ENCODE assay signal across 23 cellular contexts in genomic region chrX:47221756-47222155, GRCh38. TPM values are rescaled to one million over a fixed set of nuclear protein-coding genes. Genes with fewer than 3 reads are reported as not detected.
A peak's percentile ranks its signal among the peaks of the same experiment; 100 is the strongest.
DNase-seq lines count a peak whose midpoint lies in the region; ATAC-seq and TF ChIP-seq lines count a peak whose summit lies in the region.
"Had no signal": no experiment of that assay in that cellular context is flagged by ENCODE, and none has a peak within 500 bp of the region (broad histone marks: within the 10 kb centered on the region; RNA-seq: fewer than 3 reads in every experiment).

No MANE protein-coding gene starts in this region.

- no peak overlapping the region for H3K4me3 Mint-ChIP-seq in activated CD4-positive, alpha-beta T cell treated with anti-CD3 and anti-CD28 coated beads, Interleukin-2, amount 10 ng/mL, durations not matched to agents 7 days and 5 days
- H3K4me3 Mint-ChIP-seq in CD8-positive, alpha-beta T cell = no peak overlapping the region
- H3K4me3 Mint-ChIP-seq: activated naive CD8-positive, alpha-beta T cell treated with anti-CD3 and anti-CD28 coated beads for 36 hours; WTC11 had no signal

- H4K8ac ChIP-seq in mesendoderm (ENCODE audit: low read depth, low read length) = no peak overlapping the region

- H3K27me3 Mint-ChIP-seq in activated CD4-positive, alpha-beta T cell treated with anti-CD3 and anti-CD28 coated beads, Interleukin-2, amount 10 ng/mL, durations not matched to agents 7 days and 5 days = no peaks in the 10 kb centered on the region
- no peaks in the 10 kb centered on the region for H3K27me3 Mint-ChIP-seq in CD8-positive, alpha-beta T cell (ENCODE audit: low read depth)
- H3K27me3 Mint-ChIP-seq: activated naive CD8-positive, alpha-beta T cell treated with anti-CD3 and anti-CD28 coated beads for 36 hours had no signal

- no peaks in the 10 kb centered on the region for H3K27me3 ChIP-seq in CD8-positive, alpha-beta T cell (ENCODE audit: insufficient read depth, low read length)
- H3K27me3 ChIP-seq in neutrophil (no peaks in the 10 kb centered on the region), mesendoderm (ENCODE audit: insufficient read depth, low read length, poor library complexity) (no peaks in the 10 kb centered on the region)
- H3K27me3 ChIP-seq: ascending aorta had no signal

- H2BK15ac ChIP-seq in mesendoderm (replicated peaks; ENCODE audit: low read depth) = no peak overlapping the region

- H3K27ac ChIP-seq in CD8-positive, alpha-beta T cell (ENCODE audit: low read depth, low read length) = no peak overlapping the region
- H3K27ac ChIP-seq in neutrophil = peak overlapping the region; percentile 33
- no peak overlapping the region for H3K27ac ChIP-seq in mesendoderm (ENCODE audit: low read depth, low read length)
- H3K27ac ChIP-seq: ascending aorta, SK-N-MC had no signal

- WGBS in mesendoderm (ENCODE audit: extremely low coverage, insufficient coverage, low lambda C conversion rate) = no CpG with 5 or more reads among the region's 4 CpGs

- peaks cover 33% of the 10 kb centered on the region for H3K79me2 ChIP-seq in mesendoderm (ENCODE audit: control insufficient read depth, insufficient read depth, low read length)

- no peak overlapping the region for H2BK5ac ChIP-seq in mesendoderm (ENCODE audit: low read length)

- peaks cover 38% of the 10 kb centered on the region for H3K36me3 Mint-ChIP-seq in activated CD4-positive, alpha-beta T cell treated with anti-CD3 and anti-CD28 coated beads, Interleukin-2, amount 10 ng/mL, durations not matched to agents 7 days and 5 days (ENCODE audit: low read depth)
- peaks cover 54% of the 10 kb centered on the region for H3K36me3 Mint-ChIP-seq in CD8-positive, alpha-beta T cell

- no peak overlapping the region for H3K23ac ChIP-seq in mesendoderm (ENCODE audit: low read length)

- no peak overlapping the region for H3K4ac ChIP-seq in mesendoderm (ENCODE audit: low read depth, low read length)

- H3K4me1 Mint-ChIP-seq in activated CD4-positive, alpha-beta T cell treated with anti-CD3 and anti-CD28 coated beads, Interleukin-2, amount 10 ng/mL, durations not matched to agents 7 days and 5 days = peaks cover 36% of the 10 kb centered on the region
- H3K4me1 Mint-ChIP-seq in CD8-positive, alpha-beta T cell (ENCODE audit: low read depth) = peaks cover 30% of the 10 kb centered on the region

- H3K4me2 ChIP-seq in mesendoderm (ENCODE audit: low read length) = no peak overlapping the region

- H3K4me1 ChIP-seq in CD8-positive, alpha-beta T cell (ENCODE audit: insufficient read depth, low read length) = peaks cover 24% of the 10 kb centered on the region
- peaks cover 21 to 32% of the 10 kb centered on the region in 2 experiments for H3K4me1 ChIP-seq in neutrophil (ENCODE audit: control insufficient read depth in 1 of 2, insufficient read depth in 1 of 2, low read depth in 1 of 2, low read length in 1 of 2)
- H3K4me1 ChIP-seq in mesendoderm (ENCODE audit: control insufficient read depth, low read depth, low read length) = peaks cover 1% of the 10 kb centered on the region

- CTCF ChIA-PET in activated CD4-positive, alpha-beta T cell treated with anti-CD3 and anti-CD28 coated beads, Interleukin-2, amount 10 ng/mL, durations not matched to agents 7 days and 5 days (lab: Charles Lee) = no interaction called here
- CTCF ChIA-PET in CD8-positive, alpha-beta T cell (lab: Charles Lee) = no interaction called here

- no peaks in the 10 kb centered on the region for H3K9me3 Mint-ChIP-seq in activated CD4-positive, alpha-beta T cell treated with anti-CD3 and anti-CD28 coated beads, Interleukin-2, amount 10 ng/mL, durations not matched to agents 7 days and 5 days
- H3K9me3 Mint-ChIP-seq in CD8-positive, alpha-beta T cell = no peaks in the 10 kb centered on the region
- H3K9me3 Mint-ChIP-seq: activated naive CD8-positive, alpha-beta T cell treated with anti-CD3 and anti-CD28 coated beads for 36 hours; WTC11 had no signal

- H3K4me3 ChIP-seq in CD8-positive, alpha-beta T cell (ENCODE audit: low read depth, low read length) = no peak overlapping the region
- H3K4me3 ChIP-seq in neutrophil (ENCODE audit: low read depth in 1 of 2, low read length in 1 of 2) = no peak overlapping the region
- H3K4me3 ChIP-seq in mesendoderm (ENCODE audit: low read length) = no peak overlapping the region
- H3K4me3 ChIP-seq: ascending aorta, mucosa of descending colon, SK-N-MC had no signal

- no peak overlapping the region for H3K18ac ChIP-seq in mesendoderm (ENCODE audit: low read length)

- peaks cover 21% of the 10 kb centered on the region for H3K36me3 ChIP-seq in CD8-positive, alpha-beta T cell (ENCODE audit: insufficient read depth, low read length)
- H3K36me3 ChIP-seq in neutrophil (peaks cover 36% of the 10 kb centered on the region), mesendoderm (ENCODE audit: control insufficient read depth, insufficient read depth, low read length) (no peaks in the 10 kb centered on the region)

- no peak for TF ChIP-seq CTCF in CD8-positive, alpha-beta T cell (IDR thresholded peaks at IDR 0.05)
- no peak for TF ChIP-seq CTCF in neutrophil (IDR thresholded peaks at IDR 0.05)

- peaks cover 2% of the 10 kb centered on the region for H3K79me1 ChIP-seq in mesendoderm (ENCODE audit: low read length)

- H2AK5ac ChIP-seq in mesendoderm (ENCODE audit: low read length) = no peak overlapping the region

- no peak for DNase-seq in activated CD4-positive, alpha-beta T cell treated with anti-CD3 and anti-CD28 coated beads, Interleukin-2, amount 10 ng/mL, durations not matched to agents 7 days and 5 days
- no peak for DNase-seq in activated CD4-positive, alpha-beta T cell treated with anti-CD3 and anti-CD28 coated beads for 1 hour
- no peak for DNase-seq in CD8-positive, alpha-beta T cell
- peak; percentile 47 for DNase-seq in cerebellum (ENCODE audit: low spot score)
- no peak for DNase-seq in mesendoderm
- DNase-seq in HCEC 1CT = no peak
- no peak for DNase-seq in DMS53 treated with DMSO at 0.1 percent for 48 hours (lab: John Stamatoyannopoulos, UW; ENCODE audit: unreplicated experiment)
- DNase-seq: activated naive CD8-positive, alpha-beta T cell treated with anti-CD3 and anti-CD28 coated beads for 36 hours; AML-193; central memory CD4-positive, alpha-beta T cell; COR-L47; H7; Kasumi-1; mucosa of descending colon; NCI-H187 treated with DMSO at 0.1 percent for 48 hours; NCI-H748 treated with DMSO at 0.1 percent for 48 hours; small intestine; stimulated activated CD4-positive, alpha-beta T cell treated with anti-CD3 and anti-CD28 coated beads, Interleukin-2, amount 100 ng/mL, for 24 hours; T1000 had no signal

- no peak overlapping the region for H3K56ac ChIP-seq in mesendoderm (ENCODE audit: low read length)

- no peak overlapping the region for H4K5ac ChIP-seq in mesendoderm (ENCODE audit: low read length)

- H3K9me3 ChIP-seq in CD8-positive, alpha-beta T cell (ENCODE audit: low read length) = no peaks in the 10 kb centered on the region
- no peaks in the 10 kb centered on the region for H3K9me3 ChIP-seq in neutrophil
- H3K9me3 ChIP-seq: ascending aorta, mucosa of descending colon had no signal

- intact Hi-C loops in CD8-positive, alpha-beta T cell (cut with DNase I, micrococcal nuclease) = no loop called here

- H2BK120ac ChIP-seq in mesendoderm (ENCODE audit: low read depth, low read length) = no peak overlapping the region

- H3K9ac ChIP-seq in mesendoderm (ENCODE audit: low read length) = no peak overlapping the region

- POLR2A ChIA-PET in activated CD4-positive, alpha-beta T cell treated with anti-CD3 and anti-CD28 coated beads, Interleukin-2, amount 10 ng/mL, durations not matched to agents 7 days and 5 days (lab: Charles Lee) = interaction anchor here (0.5 to 0.6 kb wide), 2 partner anchors 33 to 1293 kb away, joined by 3 to 5 read pairs; no protein-coding TSS in a partner anchor
- POLR2A ChIA-PET in CD8-positive, alpha-beta T cell (lab: Charles Lee) = interaction anchor here (2.0 kb wide), 1 partner anchor 11 kb away, joined by 8 read pairs; the partner anchor contains the start of gene USP11

- ATAC-seq in CD8-positive, alpha-beta T cell = no peak
- ATAC-seq: mucosa of descending colon, WTC11 had no signal

- H3K27ac Mint-ChIP-seq in activated CD4-positive, alpha-beta T cell treated with anti-CD3 and anti-CD28 coated beads, Interleukin-2, amount 10 ng/mL, durations not matched to agents 7 days and 5 days = peak overlapping the region; percentile 31
- peak overlapping the region; percentile 22 for H3K27ac Mint-ChIP-seq in CD8-positive, alpha-beta T cell
- H3K27ac Mint-ChIP-seq: activated naive CD8-positive, alpha-beta T cell treated with anti-CD3 and anti-CD28 coated beads for 36 hours; WTC11 had no signal

RNA-seq across cellular contexts. Expression of gene CDK16, which starts 3.3 kb away (rescaled TPM):
- total RNA-seq in activated CD4-positive, alpha-beta T cell treated with anti-CD3 and anti-CD28 coated beads, Interleukin-2, amount 10 ng/mL, durations not matched to agents 7 days and 5 days = 10 to 100 TPM; 61.6 to 64.2 TPM
- 100 to 1,000 TPM; 157 to 161 TPM for total RNA-seq in CD8-positive, alpha-beta T cell
- 57.0 TPM for total RNA-seq in cerebellum
- polyA plus RNA-seq in mesendoderm (2013, experiment 1 of 2) = 69.4 TPM
- 72.7 TPM for polyA plus RNA-seq in mesendoderm (2013, experiment 2 of 2)

RNA-seq across cellular contexts. Expression of gene USP11, which starts 11.1 kb away (rescaled TPM):
- total RNA-seq in activated CD4-positive, alpha-beta T cell treated with anti-CD3 and anti-CD28 coated beads, Interleukin-2, amount 10 ng/mL, durations not matched to agents 7 days and 5 days = 10 to 100 TPM; 26.0 to 28.2 TPM
- total RNA-seq in CD8-positive, alpha-beta T cell = 100 to 1,000 TPM; 147 to 161 TPM
- 81.1 TPM for total RNA-seq in cerebellum
- polyA plus RNA-seq in mesendoderm (2013, experiment 1 of 2) = 40.0 TPM
- 39.8 TPM for polyA plus RNA-seq in mesendoderm (2013, experiment 2 of 2)

RNA-seq across cellular contexts. Expression of gene UBA1, which starts 28.1 kb away (rescaled TPM):
- 100 to 1,000 TPM; 162 to 177 TPM for total RNA-seq in activated CD4-positive, alpha-beta T cell treated with anti-CD3 and anti-CD28 coated beads, Interleukin-2, amount 10 ng/mL, durations not matched to agents 7 days and 5 days
- total RNA-seq in CD8-positive, alpha-beta T cell = 10 to 100 TPM; 63.8 to 64.7 TPM
- 112 TPM for total RNA-seq in cerebellum
- polyA plus RNA-seq in mesendoderm (2013, experiment 1 of 2) = 144 TPM
- polyA plus RNA-seq in mesendoderm (2013, experiment 2 of 2) = 143 TPM
